ENCODE assay signal across 9 cellular contexts in genomic region chr1:12147116-12147753, GRCh38. TPM values are rescaled to one million over a fixed set of nuclear protein-coding genes. Genes with fewer than 3 reads are reported as not detected.
DNase-seq lines count a peak whose midpoint lies in the region; ATAC-seq and TF ChIP-seq lines count a peak whose summit lies in the region.
"Had no signal": no experiment of that assay in that cellular context is flagged by ENCODE, and none has a peak within 500 bp of the region (broad histone marks: within the 10 kb centered on the region; RNA-seq: fewer than 3 reads in every experiment).

No MANE protein-coding gene starts in this region.

- DNase-seq in T-helper 1 cell (no peak), left lung (no peak), NCI-H146 (lab: John Stamatoyannopoulos, UW) (no peak), occipital lobe (lab: John Stamatoyannopoulos, UW) (no peak), brain microvascular endothelial cell (no peak)
- DNase-seq in activated CD8-positive, alpha-beta T cell treated with anti-CD3 and anti-CD28 coated beads, Interleukin-2, amount 10 ng/mL, durations not matched to agents 7 days and 5 days, result peak; percentile 35
- DNase-seq: NCI-H345 had no signal

- no peak overlapping the region for H3K4me3 ChIP-seq in left lung
- no peak overlapping the region for H3K4me3 ChIP-seq in brain microvascular endothelial cell (ENCODE audit: low read depth, low read length)

- no peaks in the 10 kb centered on the region for H3K27me3 ChIP-seq in left lung
- no peaks in the 10 kb centered on the region for H3K27me3 ChIP-seq in brain microvascular endothelial cell (replicated peaks)

- intact Hi-C loops in left lung (cut with DNase I), result no loop called here

- H3K36me3 ChIP-seq in left lung (no peaks in the 10 kb centered on the region), brain microvascular endothelial cell (replicated peaks) (no peaks in the 10 kb centered on the region)

- ATAC-seq in activated CD8-positive, alpha-beta T cell treated with anti-CD3 and anti-CD28 coated beads, Interleukin-2, amount 10 ng/mL, durations not matched to agents 7 days and 5 days, result no peak
- no peak for ATAC-seq in left lung
- ATAC-seq in stimulated activated memory B cell treated with anti-CD40 and anti-IgM and Interleukin-4, amounts not matched to agents 10 μg/mL and 1 μg/mL and 100 μg/mL, for 72 hours, result no peak

- H3K27ac ChIP-seq in left lung, result peak overlapping the region; percentile 60 to 98
- no peak overlapping the region for H3K27ac ChIP-seq in brain microvascular endothelial cell

- POLR2A ChIA-PET in activated CD8-positive, alpha-beta T cell treated with anti-CD3 and anti-CD28 coated beads, Interleukin-2, amount 10 ng/mL, durations not matched to agents 7 days and 5 days (lab: Charles Lee), result interaction anchor here (0.6 to 5.1 kb wide), 5 partner anchors 10 to 239 kb away, joined by 3 to 41 read pairs (median 11); no protein-coding TSS in a partner anchor

- peaks cover 7% of the 10 kb centered on the region for H3K9me3 Mint-ChIP-seq in T-helper 1 cell treated with Interleukin-12 subunit alpha and Interleukin-12 subunit beta and Interleukin-4 antibody, amounts not matched to agents 30 μg/mL and 1 μg/mL, for 36 hours
- H3K9me3 Mint-ChIP-seq in activated CD8-positive, alpha-beta T cell treated with anti-CD3 and anti-CD28 coated beads, Interleukin-2, amount 10 ng/mL, durations not matched to agents 7 days and 5 days (ENCODE audit: insufficient read depth), result peaks cover 11% of the 10 kb centered on the region
- H3K9me3 Mint-ChIP-seq in stimulated activated memory B cell treated with anti-CD40 and anti-IgM and Interleukin-4, amounts not matched to agents 10 μg/mL and 1 μg/mL and 100 μg/mL, for 72 hours, result no peaks in the 10 kb centered on the region

- peaks cover 17 to 100% of the 10 kb centered on the region in 2 donors for H3K4me1 ChIP-seq in left lung

- H3K9me3 ChIP-seq in left lung, result no peaks in the 10 kb centered on the region

- peak overlapping the region; percentile 62 for H3K4me3 Mint-ChIP-seq in T-helper 1 cell treated with Interleukin-12 subunit alpha and Interleukin-12 subunit beta and Interleukin-4 antibody, amounts not matched to agents 30 μg/mL and 1 μg/mL, for 36 hours
- H3K4me3 Mint-ChIP-seq in activated CD8-positive, alpha-beta T cell treated with anti-CD3 and anti-CD28 coated beads, Interleukin-2, amount 10 ng/mL, durations not matched to agents 7 days and 5 days, result peak overlapping the region; percentile 30
- no peak overlapping the region for H3K4me3 Mint-ChIP-seq in stimulated activated memory B cell treated with anti-CD40 and anti-IgM and Interleukin-4, amounts not matched to agents 10 μg/mL and 1 μg/mL and 100 μg/mL, for 72 hours

- CTCF ChIA-PET in activated CD8-positive, alpha-beta T cell treated with anti-CD3 and anti-CD28 coated beads, Interleukin-2, amount 10 ng/mL, durations not matched to agents 7 days and 5 days (lab: Charles Lee), result interaction anchor here (0.9 to 11.1 kb wide), 5 partner anchors 9 to 96 kb away, joined by 3 to 94 read pairs (median 4); no protein-coding TSS in a partner anchor

- peak overlapping the region; percentile 96 for H3K27ac Mint-ChIP-seq in T-helper 1 cell treated with Interleukin-12 subunit alpha and Interleukin-12 subunit beta and Interleukin-4 antibody, amounts not matched to agents 30 μg/mL and 1 μg/mL, for 36 hours
- peak overlapping the region; percentile 95 for H3K27ac Mint-ChIP-seq in activated CD8-positive, alpha-beta T cell treated with anti-CD3 and anti-CD28 coated beads, Interleukin-2, amount 10 ng/mL, durations not matched to agents 7 days and 5 days
- peak overlapping the region; percentile 82 for H3K27ac Mint-ChIP-seq in stimulated activated memory B cell treated with anti-CD40 and anti-IgM and Interleukin-4, amounts not matched to agents 10 μg/mL and 1 μg/mL and 100 μg/mL, for 72 hours

- peaks cover 24% of the 10 kb centered on the region for H3K36me3 Mint-ChIP-seq in T-helper 1 cell treated with Interleukin-12 subunit alpha and Interleukin-12 subunit beta and Interleukin-4 antibody, amounts not matched to agents 30 μg/mL and 1 μg/mL, for 36 hours (ENCODE audit: low read depth)
- H3K36me3 Mint-ChIP-seq in activated CD8-positive, alpha-beta T cell treated with anti-CD3 and anti-CD28 coated beads, Interleukin-2, amount 10 ng/mL, durations not matched to agents 7 days and 5 days (ENCODE audit: low read depth), result peaks cover 22% of the 10 kb centered on the region
- H3K36me3 Mint-ChIP-seq in stimulated activated memory B cell treated with anti-CD40 and anti-IgM and Interleukin-4, amounts not matched to agents 10 μg/mL and 1 μg/mL and 100 μg/mL, for 72 hours, result peaks cover 4% of the 10 kb centered on the region

- peaks cover 84% of the 10 kb centered on the region for H3K4me1 Mint-ChIP-seq in T-helper 1 cell treated with Interleukin-12 subunit alpha and Interleukin-12 subunit beta and Interleukin-4 antibody, amounts not matched to agents 30 μg/mL and 1 μg/mL, for 36 hours (ENCODE audit: low read depth)
- peaks cover 92% of the 10 kb centered on the region for H3K4me1 Mint-ChIP-seq in activated CD8-positive, alpha-beta T cell treated with anti-CD3 and anti-CD28 coated beads, Interleukin-2, amount 10 ng/mL, durations not matched to agents 7 days and 5 days (ENCODE audit: low read depth)
- H3K4me1 Mint-ChIP-seq in stimulated activated memory B cell treated with anti-CD40 and anti-IgM and Interleukin-4, amounts not matched to agents 10 μg/mL and 1 μg/mL and 100 μg/mL, for 72 hours, result peaks cover 100% of the 10 kb centered on the region

- in situ Hi-C loops in brain microvascular endothelial cell (cut with HindIII; ENCODE audit: low pct_ligation_motif_present, low sequenced_read_pairs), result no loop called here

- H3K27me3 Mint-ChIP-seq in T-helper 1 cell treated with Interleukin-12 subunit alpha and Interleukin-12 subunit beta and Interleukin-4 antibody, amounts not matched to agents 30 μg/mL and 1 μg/mL, for 36 hours (ENCODE audit: low read depth), result no peaks in the 10 kb centered on the region
- H3K27me3 Mint-ChIP-seq in activated CD8-positive, alpha-beta T cell treated with anti-CD3 and anti-CD28 coated beads, Interleukin-2, amount 10 ng/mL, durations not matched to agents 7 days and 5 days (ENCODE audit: low read depth), result no peaks in the 10 kb centered on the region
- H3K27me3 Mint-ChIP-seq in stimulated activated memory B cell treated with anti-CD40 and anti-IgM and Interleukin-4, amounts not matched to agents 10 μg/mL and 1 μg/mL and 100 μg/mL, for 72 hours, result no peaks in the 10 kb centered on the region

- TF ChIP-seq CTCF in left lung (IDR thresholded peaks at IDR 0.05), result no peak
- TF ChIP-seq CTCF in brain microvascular endothelial cell (IDR thresholded peaks at IDR 0.05; ENCODE audit: low read depth, low read length, missing control alignments), result no peak

RNA-seq across cellular contexts. Expression of gene TNFRSF1B, which starts 19.6 kb away (rescaled TPM):
- total RNA-seq in activated CD8-positive, alpha-beta T cell treated with anti-CD3 and anti-CD28 coated beads, Interleukin-2, amount 10 ng/mL, durations not matched to agents 7 days and 5 days, result 100 to 1,000 TPM; 274 to 284 TPM
- 100 to 1,000 TPM in 1 of 2 donors, 10 to 100 TPM in 1; 33.0 to 109 TPM for total RNA-seq in left lung
- 3.1 TPM for total RNA-seq in occipital lobe
